In the genomic region with DNA sequence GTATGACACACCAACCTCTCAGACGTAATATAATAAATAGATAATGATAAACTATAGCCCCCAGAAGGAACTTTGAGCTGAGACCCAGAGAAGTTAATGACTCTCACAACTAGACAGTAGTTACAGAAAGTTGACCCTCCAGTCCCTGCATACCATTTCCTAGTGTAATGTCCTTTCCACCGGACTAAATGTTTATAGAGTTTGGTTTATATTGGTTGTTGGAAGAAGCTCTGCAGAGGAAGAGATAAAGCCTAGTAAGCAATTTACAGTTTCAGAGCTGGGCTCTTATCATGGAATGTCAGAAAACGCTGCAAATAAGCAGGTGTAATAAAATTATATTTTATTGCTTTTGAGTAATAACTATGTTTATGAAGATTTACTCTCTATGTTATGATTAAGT, we compare ENCODE assay signal across 22 cellular contexts.
"Had no signal": no experiment of that assay in that cellular context is flagged by ENCODE, and none has a peak within 500 bp of the region (broad histone marks: within the 10 kb centered on the region; RNA-seq: fewer than 3 reads in every experiment).

No MANE protein-coding gene starts in this region.

- H3K4me1 ChIP-seq: gastrocnemius medialis, heart right ventricle, left ventricle myocardium inferior, lower lobe of right lung, psoas muscle, right lobe of liver, spleen, thyroid gland had no signal

- H3K9me3 Mint-ChIP-seq: memory B cell, nephron progenitor cell, type B pancreatic cell had no signal

- H3K36me3 Mint-ChIP-seq: memory B cell, naive B cell, type B pancreatic cell had no signal

- DNase-seq: cortex of kidney; dorsolateral prefrontal cortex; effector CD8-positive, alpha-beta T cell; gastrocnemius medialis; heart right ventricle; islet precursor cell; left ventricle myocardium inferior; lower lobe of right lung; naive B cell; nephron progenitor cell; psoas muscle; retina; right lobe of liver; spleen; stimulated activated CD4-positive, alpha-beta T cell treated with anti-CD3 and anti-CD28 coated beads, Interleukin-15, amount 100 ng/mL, for 24 hours; stimulated activated CD4-positive, alpha-beta T cell treated with anti-CD3 and anti-CD28 coated beads, Interleukin-1b, Interleukin-23, amount 100 ng/mL, for 48 hours; stimulated activated naive CD4-positive, alpha-beta T cell; stomach; substantia nigra; thyroid gland had no signal

- H3K27me3 ChIP-seq: dorsolateral prefrontal cortex, gastrocnemius medialis, heart right ventricle, right lobe of liver, spleen, stomach, thyroid gland had no signal

- H3K36me3 ChIP-seq: gastrocnemius medialis, heart right ventricle, left ventricle myocardium inferior, lower lobe of right lung, right lobe of liver, spleen, stomach, thyroid gland had no signal

- H3K4me3 ChIP-seq: dorsolateral prefrontal cortex, gastrocnemius medialis, heart right ventricle, left ventricle myocardium inferior, lower lobe of right lung, psoas muscle, right lobe of liver, spleen, stomach, thyroid gland had no signal

- H3K27ac ChIP-seq: dorsolateral prefrontal cortex, gastrocnemius medialis, heart right ventricle, left ventricle myocardium inferior, lower lobe of right lung, psoas muscle, right lobe of liver, spleen, stomach, thyroid gland had no signal

- H3K4me3 Mint-ChIP-seq: memory B cell, naive B cell, nephron progenitor cell, type B pancreatic cell had no signal

- H3K27ac Mint-ChIP-seq: memory B cell, naive B cell, nephron progenitor cell, type B pancreatic cell had no signal

- H3K9me3 ChIP-seq: gastrocnemius medialis, lower lobe of right lung, psoas muscle, right lobe of liver, spleen, stomach, thyroid gland had no signal

- H3K27me3 Mint-ChIP-seq: memory B cell, naive B cell had no signal

- ATAC-seq: gastrocnemius medialis, heart right ventricle, lower lobe of right lung, psoas muscle had no signal

- H3K4me1 Mint-ChIP-seq: memory B cell, naive B cell, nephron progenitor cell had no signal
